Comparison of ENCODE assay signal across 8 cellular contexts in genomic region chr5:87231037-87231808, GRCh38. TPM values are rescaled to one million over a fixed set of nuclear protein-coding genes. Genes with fewer than 3 reads are reported as not detected.
DNase-seq lines count a peak whose midpoint lies in the region; ATAC-seq and TF ChIP-seq lines count a peak whose summit lies in the region.
"Had no signal": no experiment of that assay in that cellular context is flagged by ENCODE, and none has a peak within 500 bp of the region (broad histone marks: within the 10 kb centered on the region; RNA-seq: fewer than 3 reads in every experiment).

No MANE protein-coding gene starts in this region.

- peak; percentile 94 for ATAC-seq in GM19025 (IDR thresholded peaks at IDR 0.05; ENCODE audit: low read depth, unreplicated experiment)
- ATAC-seq in GM21786 (IDR thresholded peaks at IDR 0.05; ENCODE audit: unreplicated experiment) = peak; percentile 95
- ATAC-seq in HG03442 (IDR thresholded peaks at IDR 0.05; ENCODE audit: unreplicated experiment) = peak; percentile 91

- H3K27ac ChIP-seq in dorsolateral prefrontal cortex = no peak overlapping the region

- intact Hi-C loops in dorsolateral prefrontal cortex (cut with DNase I) = no loop called here

- no peak for TF ChIP-seq CTCF in dorsolateral prefrontal cortex (IDR thresholded peaks at IDR 0.05 in 54 of 56, conservative IDR thresholded peaks at IDR 0.05 in 2 of 56; ENCODE audit: low read depth in 1 of 56, partially characterized antibody in 56 of 56)

- no peak overlapping the region for H3K4me3 ChIP-seq in dorsolateral prefrontal cortex

- DNase-seq in left kidney (ENCODE audit: low read depth, low spot score) (peak; percentile 13), SKM-1 (lab: John Stamatoyannopoulos, UW; ENCODE audit: unreplicated experiment) (no peak), NCI-H69 (lab: John Stamatoyannopoulos, UW) (no peak), dorsolateral prefrontal cortex (no peak)
- DNase-seq: activated CD4-positive, alpha-beta T cell treated with anti-CD3 and anti-CD28 coated beads, Interleukin-2, amount 10 ng/mL, durations not matched to agents 24 days and 14 days had no signal

- no peaks in the 10 kb centered on the region for H3K27me3 ChIP-seq in dorsolateral prefrontal cortex

RNA-seq across cellular contexts. Expression of gene RASA1, which starts 36.5 kb away (rescaled TPM):
- total RNA-seq in dorsolateral prefrontal cortex = 10 to 100 TPM; 31.7 to 73.6 (median 55.8) TPM
